In genomic region chr22:31173386-31174145, GRCh38 we compare ENCODE assay signal across 1 cellular context.
TF ChIP-seq lines count a peak whose summit lies in the region.

No MANE protein-coding gene starts in this region.

TF ChIP-seq in SK-N-SH, 30 proteins besides CTCF, POLR2A, EP300 and RAD21:
- peak; percentile 59; the same call in 1 of the 2 replicates for TF ChIP-seq JUND (IDR thresholded peaks at IDR 0.05)
- peak; percentile 84 for TF ChIP-seq MEF2A (IDR thresholded peaks at IDR 0.05; ENCODE audit: borderline replicate concordance, low read depth)
- TF ChIP-seq ZBTB33 (IDR thresholded peaks at IDR 0.05; ENCODE audit: borderline replicate concordance, low read depth) = no peak
- TF ChIP-seq USF2 (IDR thresholded peaks at IDR 0.05; ENCODE audit: borderline replicate concordance, low read depth, low read length) = no peak
- TF ChIP-seq CHD2 (IDR thresholded peaks at IDR 0.05; ENCODE audit: low read length, partially characterized antibody) = no peak
- 0 out of 2 replicates have a peak, but pooled peaks have one; percentile 9 for TF ChIP-seq TCF12 (IDR thresholded peaks at IDR 0.05)
- TF ChIP-seq FOSL2 (IDR thresholded peaks at IDR 0.05; ENCODE audit: borderline replicate concordance, low read depth) = peak; percentile 82
- TF ChIP-seq GABPA (IDR thresholded peaks at IDR 0.05; ENCODE audit: low read depth) = no peak
- no peak for TF ChIP-seq NFIC (IDR thresholded peaks at IDR 0.05; ENCODE audit: borderline replicate concordance)
- no peak; the same call in 1 of the 2 replicates for TF ChIP-seq RXRA (IDR thresholded peaks at IDR 0.05; ENCODE audit: borderline replicate concordance, low read depth)
- TF ChIP-seq YY1 (IDR thresholded peaks at IDR 0.05; ENCODE audit: low read depth) = no peak
- no peak for TF ChIP-seq IRF3 (IDR thresholded peaks at IDR 0.05; ENCODE audit: low read depth, low read length)
